In the genomic region with DNA sequence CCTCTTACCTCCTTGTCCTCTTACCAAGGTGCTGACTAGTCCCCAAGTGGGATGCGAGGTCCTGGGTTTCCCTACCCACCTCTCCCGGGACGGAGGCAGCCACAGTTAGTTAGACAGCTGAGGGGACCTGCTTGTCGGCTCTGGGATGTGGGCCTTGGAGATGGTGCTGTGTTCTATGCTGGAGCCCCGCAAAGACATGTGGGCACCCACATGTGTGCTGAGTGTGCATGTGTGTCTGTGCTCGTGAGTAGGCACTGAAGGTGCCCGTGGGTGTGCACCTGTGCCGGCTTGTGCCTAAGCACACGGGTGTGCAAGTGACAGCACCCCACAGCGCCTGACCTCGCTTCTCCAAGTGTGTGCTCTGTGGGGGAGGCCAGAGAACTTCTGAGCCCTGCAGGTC, we compare ENCODE assay signal across 10 cellular contexts.
DNase-seq lines count a peak whose midpoint lies in the region; ATAC-seq and TF ChIP-seq lines count a peak whose summit lies in the region.
"Had no signal": no experiment of that assay in that cellular context is flagged by ENCODE, and none has a peak within 500 bp of the region (broad histone marks: within the 10 kb centered on the region; RNA-seq: fewer than 3 reads in every experiment).

No MANE protein-coding gene starts in this region.

- no peak for ATAC-seq in activated T-cell treated with anti-CD3 and anti-CD28 coated beads, Interleukin-2, amount 50 U/mL, for 4 hours
- no peak for ATAC-seq in activated T-cell treated with anti-CD3 and anti-CD28 coated beads, Interleukin-2, amount 50 U/mL, for 72 hours (replicated peaks in 1 of 2)
- ATAC-seq in activated naive CD8-positive, alpha-beta T cell treated with anti-CD3 and anti-CD28 coated beads, Interleukin-2, amount 10 ng/mL, durations not matched to agents 7 days and 5 days (ENCODE audit: low read depth), result no peak
- ATAC-seq in HG02571 (IDR thresholded peaks at IDR 0.05; ENCODE audit: unreplicated experiment) (no peak), HG03342 (IDR thresholded peaks at IDR 0.05; ENCODE audit: unreplicated experiment) (no peak)

- no peak overlapping the region for H3K27ac Mint-ChIP-seq in activated T-cell treated with anti-CD3 and anti-CD28 coated beads, Interleukin-2, amount 50 U/mL, for 72 hours
- no peak overlapping the region for H3K27ac Mint-ChIP-seq in activated naive CD8-positive, alpha-beta T cell treated with anti-CD3 and anti-CD28 coated beads, Interleukin-2, amount 10 ng/mL, durations not matched to agents 7 days and 5 days

- H3K36me3 ChIP-seq in mesodermal cell (ENCODE audit: control insufficient read depth, insufficient read depth, low read length) (no peaks in the 10 kb centered on the region), tibial artery (no peaks in the 10 kb centered on the region)

- no peaks in the 10 kb centered on the region for H3K9me3 Mint-ChIP-seq in activated T-cell treated with anti-CD3 and anti-CD28 coated beads, Interleukin-2, amount 50 U/mL, for 4 hours
- H3K9me3 Mint-ChIP-seq in activated T-cell treated with anti-CD3 and anti-CD28 coated beads, Interleukin-2, amount 50 U/mL, for 72 hours, result no peaks in the 10 kb centered on the region
- no peaks in the 10 kb centered on the region for H3K9me3 Mint-ChIP-seq in activated naive CD8-positive, alpha-beta T cell treated with anti-CD3 and anti-CD28 coated beads, Interleukin-2, amount 10 ng/mL, durations not matched to agents 7 days and 5 days

- H3K4me1 Mint-ChIP-seq in activated T-cell treated with anti-CD3 and anti-CD28 coated beads, Interleukin-2, amount 50 U/mL, for 4 hours (ENCODE audit: low read depth), result peaks cover 17% of the 10 kb centered on the region
- H3K4me1 Mint-ChIP-seq in activated T-cell treated with anti-CD3 and anti-CD28 coated beads, Interleukin-2, amount 50 U/mL, for 72 hours (ENCODE audit: low read depth), result peaks cover 16% of the 10 kb centered on the region
- peaks cover 19% of the 10 kb centered on the region for H3K4me1 Mint-ChIP-seq in activated naive CD8-positive, alpha-beta T cell treated with anti-CD3 and anti-CD28 coated beads, Interleukin-2, amount 10 ng/mL, durations not matched to agents 7 days and 5 days

- peaks cover 0 to 18% of the 10 kb centered on the region in 2 donors for H3K27me3 ChIP-seq in tibial artery
- H3K27me3 ChIP-seq: testis had no signal

- H3K4me3 Mint-ChIP-seq in activated T-cell treated with anti-CD3 and anti-CD28 coated beads, Interleukin-2, amount 50 U/mL, for 4 hours, result peak overlapping the region; percentile 33
- H3K4me3 Mint-ChIP-seq in activated T-cell treated with anti-CD3 and anti-CD28 coated beads, Interleukin-2, amount 50 U/mL, for 72 hours, result peak overlapping the region in 1 of 2 donors; percentile 52
- peak overlapping the region; percentile 50 for H3K4me3 Mint-ChIP-seq in activated naive CD8-positive, alpha-beta T cell treated with anti-CD3 and anti-CD28 coated beads, Interleukin-2, amount 10 ng/mL, durations not matched to agents 7 days and 5 days

- no peaks in the 10 kb centered on the region for H3K36me3 Mint-ChIP-seq in activated T-cell treated with anti-CD3 and anti-CD28 coated beads, Interleukin-2, amount 50 U/mL, for 4 hours (ENCODE audit: insufficient read depth)
- H3K36me3 Mint-ChIP-seq in activated T-cell treated with anti-CD3 and anti-CD28 coated beads, Interleukin-2, amount 50 U/mL, for 72 hours (ENCODE audit: insufficient read depth in 2 of 2), result no peaks in the 10 kb centered on the region
- no peaks in the 10 kb centered on the region for H3K36me3 Mint-ChIP-seq in activated naive CD8-positive, alpha-beta T cell treated with anti-CD3 and anti-CD28 coated beads, Interleukin-2, amount 10 ng/mL, durations not matched to agents 7 days and 5 days

- intact Hi-C loops in tibial artery (cut with DNase I; ENCODE audit: low total_unique reads), result no loop called here

- no peaks in the 10 kb centered on the region for H3K9me3 ChIP-seq in mesodermal cell (ENCODE audit: control insufficient read depth, low read length)
- no peaks in the 10 kb centered on the region for H3K9me3 ChIP-seq in tibial artery
- H3K9me3 ChIP-seq: testis had no signal

- TF ChIP-seq CTCF in tibial artery (IDR thresholded peaks at IDR 0.05), result no peak

- WGBS in mesodermal cell (ENCODE audit: insufficient coverage in 2 of 2), 2 experiments, result 70 to 93% methylated on average over 8 to 9 of the region's 11 CpGs

- no peak for DNase-seq in activated T-cell treated with anti-CD3 and anti-CD28 coated beads, Interleukin-2, amount 50 U/mL, for 4 hours
- no peak for DNase-seq in activated T-cell treated with anti-CD3 and anti-CD28 coated beads, Interleukin-2, amount 50 U/mL, for 72 hours
- no peak for DNase-seq in activated naive CD8-positive, alpha-beta T cell treated with anti-CD3 and anti-CD28 coated beads, Interleukin-2, amount 10 ng/mL, durations not matched to agents 7 days and 5 days
- no peak for DNase-seq in tibial artery
- DNase-seq in HPDE6-E6E7 (ENCODE audit: extremely low spot score), result no peak
- DNase-seq: small intestine, testis had no signal

- POLR2A ChIA-PET in activated naive CD8-positive, alpha-beta T cell treated with anti-CD3 and anti-CD28 coated beads, Interleukin-2, amount 10 ng/mL, durations not matched to agents 7 days and 5 days (lab: Charles Lee), result no interaction called here

- H3K27ac ChIP-seq in mesodermal cell (ENCODE audit: low read depth, low read length, severe bottlenecking) (no peak overlapping the region), tibial artery (no peak overlapping the region)
- H3K27ac ChIP-seq: testis had no signal

- peaks cover 33% of the 10 kb centered on the region for H3K27me3 Mint-ChIP-seq in activated T-cell treated with anti-CD3 and anti-CD28 coated beads, Interleukin-2, amount 50 U/mL, for 4 hours (ENCODE audit: low read depth)
- H3K27me3 Mint-ChIP-seq in activated T-cell treated with anti-CD3 and anti-CD28 coated beads, Interleukin-2, amount 50 U/mL, for 72 hours (ENCODE audit: low read depth), result peaks cover 28% of the 10 kb centered on the region
- peaks cover 32% of the 10 kb centered on the region for H3K27me3 Mint-ChIP-seq in activated naive CD8-positive, alpha-beta T cell treated with anti-CD3 and anti-CD28 coated beads, Interleukin-2, amount 10 ng/mL, durations not matched to agents 7 days and 5 days

- H3K4me3 ChIP-seq in mesodermal cell (ENCODE audit: extremely low read depth, insufficient read depth, low read length, poor library complexity, severe bottlenecking) (peak overlapping the region; percentile 33), tibial artery (peak overlapping the region; percentile 44 to 60)

- H3K4me1 ChIP-seq in mesodermal cell (ENCODE audit: control insufficient read depth, insufficient read depth, low read length, poor library complexity, severe bottlenecking) (no peaks in the 10 kb centered on the region), tibial artery (peaks cover 0 to 16% (median 12%) of the 10 kb centered on the region in 4 donors)
